In the genomic region with DNA sequence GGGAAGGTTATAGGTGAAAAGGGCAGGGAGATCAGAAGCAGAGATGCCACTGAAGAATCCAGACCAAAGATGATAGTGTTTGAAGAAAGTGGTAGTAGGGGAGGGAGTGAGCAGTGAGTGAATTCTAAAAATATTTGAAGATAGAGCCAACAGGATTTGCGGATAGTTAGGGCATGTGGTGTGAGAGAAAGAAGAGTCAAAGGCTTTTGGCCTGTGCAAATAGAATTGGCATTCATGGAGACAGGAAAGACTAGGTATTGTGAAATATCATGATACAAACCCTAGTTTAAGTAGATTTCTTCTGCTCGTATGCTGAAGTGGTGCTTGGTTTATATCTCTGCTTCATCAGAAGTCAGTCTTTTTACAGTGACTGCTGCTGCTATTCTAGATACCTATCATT, we compare ENCODE assay signal across 21 cellular contexts.
"Had no signal": no experiment of that assay in that cellular context is flagged by ENCODE, and none has a peak within 500 bp of the region (broad histone marks: within the 10 kb centered on the region; RNA-seq: fewer than 3 reads in every experiment).

No MANE protein-coding gene starts in this region.

- H3K27me3 ChIP-seq: brain microvascular endothelial cell, heart right ventricle, sigmoid colon, testis had no signal

- H3K4me3 ChIP-seq: heart right ventricle, left ventricle myocardium inferior, sigmoid colon, testis had no signal

- ATAC-seq: esophagus mucosa; heart right ventricle; natural killer cell treated with Interleukin-12 subunit alpha and Interleukin-12 subunit beta and Interleukin-15 and Interleukin-18, amount 100 ng/mL, for 72 hours had no signal

- H3K36me3 Mint-ChIP-seq: activated naive CD4-positive, alpha-beta T cell treated with anti-CD3 and anti-CD28 coated beads, Interleukin-2, amount 50 U/mL, for 24 hours; natural killer cell treated with Interleukin-12 subunit alpha and Interleukin-12 subunit beta and Interleukin-15 and Interleukin-18, amount 100 ng/mL, for 72 hours had no signal

- DNase-seq: activated CD4-positive, CD25-positive, alpha-beta regulatory T cell; activated effector memory CD4-positive, alpha-beta T cell treated with Interleukin-2 at 50 U/mL for 16 hours; amygdala; brain microvascular endothelial cell; cerebellar nuclear complex; endodermal cell; heart right ventricle; islet precursor cell; left ventricle myocardium inferior; mesenchymal stem cell; occipital lobe; sigmoid colon; stimulated activated CD4-positive, alpha-beta T cell treated with anti-CD3 and anti-CD28 coated beads, Interleukin-12 subunit alpha, Interleukin-12 subunit beta, amount 100 ng/mL, for 4 hours; T-helper 2 cell; testis had no signal

- FAIRE-seq: frontal cortex, TTC549 had no signal

- H3K27ac Mint-ChIP-seq: endodermal cell; natural killer cell treated with Interleukin-12 subunit alpha and Interleukin-12 subunit beta and Interleukin-15 and Interleukin-18, amount 100 ng/mL, for 72 hours; stimulated activated naive CD8-positive, alpha-beta T cell treated with anti-CD3 and anti-CD28 coated beads, Interleukin-15, Interleukin-2, amounts not matched to agents 100 ng/mL and 50 ng/mL, for 24 hours had no signal

- H3K9me3 Mint-ChIP-seq: activated naive CD4-positive, alpha-beta T cell treated with anti-CD3 and anti-CD28 coated beads, Interleukin-2, amount 50 U/mL, for 24 hours; natural killer cell treated with Interleukin-12 subunit alpha and Interleukin-12 subunit beta and Interleukin-15 and Interleukin-18, amount 100 ng/mL, for 72 hours; stimulated activated naive CD8-positive, alpha-beta T cell treated with anti-CD3 and anti-CD28 coated beads, Interleukin-15, Interleukin-2, amounts not matched to agents 100 ng/mL and 50 ng/mL, for 24 hours had no signal

- H3K4me3 Mint-ChIP-seq: activated naive CD4-positive, alpha-beta T cell treated with anti-CD3 and anti-CD28 coated beads, Interleukin-2, amount 50 U/mL, for 24 hours; endodermal cell; natural killer cell treated with Interleukin-12 subunit alpha and Interleukin-12 subunit beta and Interleukin-15 and Interleukin-18, amount 100 ng/mL, for 72 hours; stimulated activated naive CD8-positive, alpha-beta T cell treated with anti-CD3 and anti-CD28 coated beads, Interleukin-15, Interleukin-2, amounts not matched to agents 100 ng/mL and 50 ng/mL, for 24 hours had no signal

- H3K27me3 Mint-ChIP-seq: activated naive CD4-positive, alpha-beta T cell treated with anti-CD3 and anti-CD28 coated beads, Interleukin-2, amount 50 U/mL, for 24 hours; stimulated activated naive CD8-positive, alpha-beta T cell treated with anti-CD3 and anti-CD28 coated beads, Interleukin-15, Interleukin-2, amounts not matched to agents 100 ng/mL and 50 ng/mL, for 24 hours had no signal

- H3K27ac ChIP-seq: brain microvascular endothelial cell, heart right ventricle, left ventricle myocardium inferior, sigmoid colon, testis had no signal

- H3K36me3 ChIP-seq: brain microvascular endothelial cell, heart right ventricle, left ventricle myocardium inferior, sigmoid colon had no signal

- H3K9me3 ChIP-seq: heart right ventricle, left ventricle myocardium inferior, sigmoid colon, testis had no signal

- H3K4me1 ChIP-seq: heart right ventricle, left ventricle myocardium inferior, sigmoid colon had no signal

- H3K4me1 Mint-ChIP-seq: activated naive CD4-positive, alpha-beta T cell treated with anti-CD3 and anti-CD28 coated beads, Interleukin-2, amount 50 U/mL, for 24 hours had no signal
